12 cellular contexts compared by ENCODE assay signal in the genomic region with DNA sequence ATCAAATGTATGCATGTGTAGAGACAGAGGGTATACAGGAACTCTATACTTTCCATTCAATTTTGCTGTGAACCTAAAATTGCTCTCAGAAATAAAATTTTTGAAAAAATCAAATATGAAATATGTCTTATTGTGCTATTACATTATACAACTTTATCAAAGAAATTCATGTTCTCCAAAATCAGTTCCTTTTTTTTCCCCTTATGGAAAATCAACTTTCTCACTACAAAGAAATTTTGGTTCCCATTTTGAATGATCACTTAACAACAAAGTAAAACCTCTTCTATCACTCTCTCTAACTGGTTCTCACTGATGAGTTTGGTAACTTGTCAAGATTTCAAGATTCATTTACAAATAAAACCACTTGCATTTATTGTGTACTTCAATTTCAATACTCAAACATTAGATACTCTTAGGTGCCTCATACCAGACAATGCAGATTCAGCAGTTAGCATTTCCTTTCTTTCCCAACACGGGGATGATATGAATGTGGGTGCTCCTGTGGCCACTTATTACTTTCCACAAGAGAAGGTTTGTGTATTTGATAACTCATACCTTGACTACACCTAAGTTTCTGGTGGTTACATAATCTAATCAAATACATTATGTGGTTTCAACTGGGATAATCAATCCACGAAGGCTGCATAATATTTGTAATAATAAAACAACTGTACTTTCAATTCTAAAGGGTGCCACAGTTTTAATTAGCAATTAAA. TPM values are rescaled to one million over a fixed set of nuclear protein-coding genes. Genes with fewer than 3 reads are reported as not detected.
DNase-seq lines count a peak whose midpoint lies in the region; ATAC-seq and TF ChIP-seq lines count a peak whose summit lies in the region.
"Had no signal": no experiment of that assay in that cellular context is flagged by ENCODE, and none has a peak within 500 bp of the region (broad histone marks: within the 10 kb centered on the region; RNA-seq: fewer than 3 reads in every experiment).

No MANE protein-coding gene starts in this region.

- peaks cover 100% of the 10 kb centered on the region for H3K79me2 ChIP-seq in Karpas-422 (ENCODE audit: low read length)
- H3K79me2 ChIP-seq in mammary epithelial cell (ENCODE audit: insufficient read depth, low read length) = peaks cover 100% of the 10 kb centered on the region

- peaks cover 83% of the 10 kb centered on the region for H3K4me1 ChIP-seq in Karpas-422 (ENCODE audit: low read length)
- peaks cover 43% of the 10 kb centered on the region for H3K4me1 ChIP-seq in mammary epithelial cell (ENCODE audit: insufficient read depth, low read length)
- peaks cover 21% of the 10 kb centered on the region in 2 experiments for H3K4me1 ChIP-seq in neutrophil (ENCODE audit: control insufficient read depth in 1 of 2, insufficient read depth in 1 of 2, low read depth in 1 of 2, low read length in 1 of 2)
- peaks cover 6% of the 10 kb centered on the region for H3K4me1 ChIP-seq in colonic mucosa

- in situ Hi-C loops in mammary epithelial cell (cut with MboI; ENCODE audit: low sequenced_read_pairs in 2 of 2) = no loop called here

- peak; percentile 41 to 46 for ATAC-seq in activated CD4-positive, CD25-positive, alpha-beta regulatory T cell treated with anti-CD3 and anti-CD28 coated beads, Interleukin-2, amount 50 U/mL, for 24 hours

- dilution Hi-C loops in mammary epithelial cell (cut with HindIII; ENCODE audit: low sequenced_read_pairs) = no loop called here

- H2AFZ ChIP-seq in Karpas-422 (ENCODE audit: low read length) (no peak overlapping the region), mammary epithelial cell (ENCODE audit: low read depth, low read length) (no peak overlapping the region)

- H3K9me2 ChIP-seq in Karpas-422 (replicated peaks; ENCODE audit: insufficient read depth, low read length) = no peaks in the 10 kb centered on the region

- intact Hi-C loops in mammary epithelial cell (cut with micrococcal nuclease) (no loop called here), colonic mucosa (cut with DNase I) (loop anchor here (10.0 kb wide), 1 partner anchor 150 kb away; the partner anchor contains the start of gene ACYP2), posterior cingulate gyrus (cut with DNase I) (no loop called here)

- BruUV-seq in mammary epithelial cell (replicated peaks; lab: Mats Ljungman, UMichigan) = no TSS peak

- peaks cover 33% of the 10 kb centered on the region for H4K20me1 ChIP-seq in Karpas-422 (ENCODE audit: insufficient read depth, low read depth, low read length)
- H4K20me1 ChIP-seq in mammary epithelial cell (ENCODE audit: insufficient read depth, low read length) = no peaks in the 10 kb centered on the region

- H3K27me3 ChIP-seq in Karpas-422 (ENCODE audit: low read length) = no peaks in the 10 kb centered on the region
- no peaks in the 10 kb centered on the region for H3K27me3 ChIP-seq in mammary epithelial cell (ENCODE audit: insufficient read depth, low read length)
- no peaks in the 10 kb centered on the region for H3K27me3 ChIP-seq in neutrophil
- no peaks in the 10 kb centered on the region for H3K27me3 ChIP-seq in colonic mucosa
- H3K27me3 ChIP-seq: esophagus muscularis mucosa had no signal

- H3K4me3 ChIP-seq in Karpas-422 (ENCODE audit: low read length) = no peak overlapping the region
- H3K4me3 ChIP-seq in mammary epithelial cell (replicated peaks in 1 of 3; ENCODE audit: insufficient read depth in 1 of 3, low read depth in 2 of 3, low read length in 3 of 3) = peak overlapping the region in 1 of 3 experiments; percentile 7
- no peak overlapping the region for H3K4me3 ChIP-seq in neutrophil (ENCODE audit: low read depth in 1 of 2, low read length in 1 of 2)
- H3K4me3 ChIP-seq in colonic mucosa = no peak overlapping the region
- H3K4me3 ChIP-seq: esophagus muscularis mucosa had no signal

- H3K36me3 ChIP-seq in Karpas-422 (ENCODE audit: insufficient read depth, low read length) (no peaks in the 10 kb centered on the region), mammary epithelial cell (ENCODE audit: insufficient read depth, low read length) (peaks cover 2% of the 10 kb centered on the region), neutrophil (no peaks in the 10 kb centered on the region), colonic mucosa (no peaks in the 10 kb centered on the region)
- H3K36me3 ChIP-seq: esophagus muscularis mucosa had no signal

- H3K9ac ChIP-seq in Karpas-422 (ENCODE audit: low read length) (no peak overlapping the region), mammary epithelial cell (ENCODE audit: insufficient read depth, low read length) (no peak overlapping the region), colonic mucosa (ENCODE audit: low read depth in 2 of 2, low read length in 2 of 2) (no peak overlapping the region)

- H3K9me3 ChIP-seq in Karpas-422 (ENCODE audit: low read length) (no peaks in the 10 kb centered on the region), mammary epithelial cell (replicated peaks; ENCODE audit: insufficient read depth, low read length) (no peaks in the 10 kb centered on the region), neutrophil (no peaks in the 10 kb centered on the region), colonic mucosa (no peaks in the 10 kb centered on the region)
- H3K9me3 ChIP-seq: esophagus muscularis mucosa had no signal

- peak overlapping the region; percentile 28 for H3K4me2 ChIP-seq in Karpas-422 (ENCODE audit: low read depth, low read length, poor library complexity, severe bottlenecking)
- H3K4me2 ChIP-seq in mammary epithelial cell (ENCODE audit: insufficient read depth, low read depth, low read length) = peak overlapping the region; percentile 57

- CTCF ChIA-PET in mammary epithelial cell (lab: Charles Lee; ENCODE audit: low non-redundant PET) = no interaction called here

- DNase-seq in activated CD4-positive, CD25-positive, alpha-beta regulatory T cell (lab: John Stamatoyannopoulos, UW) = no peak
- DNase-seq in Karpas-422 (no peak), mammary epithelial cell (peak; percentile 81), GM19238 (ENCODE audit: insufficient read length, low spot score) (no peak), colonic mucosa (no peak), posterior cingulate gyrus (no peak)
- DNase-seq: activated CD4-positive, alpha-beta T cell treated with anti-CD3 and anti-CD28 coated beads, Interleukin-2, amount 50 U/mL, for 48 hours; nucleus accumbens; SHP77 treated with DMSO at 0.1 percent for 48 hours had no signal

- TF ChIP-seq CTCF in mammary epithelial cell (conservative IDR thresholded peaks at IDR 0.05 in 1 of 2, IDR thresholded peaks at IDR 0.05 in 1 of 2; ENCODE audit: extremely low read depth in 1 of 2, insufficient read depth in 1 of 2, low read depth in 1 of 2, low read length in 2 of 2) (no peak), neutrophil (IDR thresholded peaks at IDR 0.05) (no peak), colonic mucosa (IDR thresholded peaks at IDR 0.05) (no peak)

- WGBS in mammary epithelial cell (ENCODE audit: low coverage, missing lambda C conversion rate) = 25% methylated on average over 2 of the region's 2 CpGs

- H3K27ac ChIP-seq in Karpas-422 (ENCODE audit: low read length) (peak overlapping the region; percentile 36), mammary epithelial cell (ENCODE audit: insufficient read depth, low read depth, low read length) (peak overlapping the region; percentile 74), neutrophil (peak overlapping the region; percentile 9), colonic mucosa (no peak overlapping the region)

RNA-seq across cellular contexts. Expression of gene PSME4, which starts 6.4 kb away (rescaled TPM):
- 40.2 and 67.5 TPM in 2 replicates for total RNA-seq in Karpas-422 (2014; rRNA removed; shearing (Covaris generic); ENCODE audit: low replicate concordance)
- total RNA-seq in mammary epithelial cell (100 to 1,000 TPM; 131 to 145 TPM), colonic mucosa (10 to 100 TPM; 42.4 to 56.3 TPM)
- polyA plus RNA-seq in mammary epithelial cell = 57.2 TPM
- 214 TPM for polyA minus RNA-seq in mammary epithelial cell
